ENCODE assay signal across 8 cellular contexts in the genomic region with DNA sequence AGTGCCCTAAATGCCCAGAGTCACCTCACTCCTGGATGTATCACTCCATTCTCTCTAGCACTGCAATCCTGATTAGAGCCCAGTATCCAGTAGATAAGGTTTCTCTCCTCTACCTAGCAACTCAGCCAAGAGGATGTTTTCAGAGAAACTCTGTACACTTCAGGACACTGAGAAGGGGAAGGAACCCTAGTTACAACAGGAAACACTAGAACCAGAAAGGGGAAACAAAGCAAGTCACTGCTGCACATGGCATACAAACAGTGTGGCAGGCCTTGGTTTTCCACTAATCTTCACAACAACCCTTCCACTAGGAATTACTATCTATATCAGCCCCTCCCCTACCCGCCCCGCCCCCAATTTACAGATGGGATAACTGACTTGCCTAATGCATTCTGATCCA. TPM values are rescaled to one million over a fixed set of nuclear protein-coding genes. Genes with fewer than 3 reads are reported as not detected.
DNase-seq lines count a peak whose midpoint lies in the region; ATAC-seq and TF ChIP-seq lines count a peak whose summit lies in the region.

No MANE protein-coding gene starts in this region.

- POLR2A ChIA-PET in Caco-2 (lab: Charles Lee) = no interaction called here
- POLR2A ChIA-PET in activated CD8-positive, alpha-beta T cell treated with anti-CD3 and anti-CD28 coated beads, Interleukin-2, amount 10 ng/mL, durations not matched to agents 7 days and 5 days (lab: Charles Lee) = no interaction called here
- POLR2A ChIA-PET in naive thymus-derived CD4-positive, alpha-beta T cell (lab: Charles Lee) = no interaction called here

- CTCF ChIA-PET in Caco-2 (lab: Charles Lee) = no interaction called here
- CTCF ChIA-PET in activated CD8-positive, alpha-beta T cell treated with anti-CD3 and anti-CD28 coated beads, Interleukin-2, amount 10 ng/mL, durations not matched to agents 7 days and 5 days (lab: Charles Lee) = interaction anchor here (1.3 kb wide), 1 partner anchor 119 kb away, joined by 3 read pairs; no protein-coding TSS in a partner anchor
- CTCF ChIA-PET in naive thymus-derived CD4-positive, alpha-beta T cell (lab: Charles Lee) = interaction anchor here (0.6 kb wide), 1 partner anchor 37 kb away, joined by 4 read pairs; no protein-coding TSS in a partner anchor

- BruUV-seq in Caco-2 (replicated peaks; lab: Mats Ljungman, UMichigan) = no TSS peak

- intact Hi-C loops in Caco-2 (cut with micrococcal nuclease; ENCODE audit: unreplicated experiment) = no loop called here
- intact Hi-C loops in naive thymus-derived CD4-positive, alpha-beta T cell (cut with micrococcal nuclease) = loop anchor here (5.0 to 10.0 kb wide), 4 partner anchors 204 to 1552 kb away; a partner anchor contains a TSS

- no peaks in the 10 kb centered on the region for H3K9me3 Mint-ChIP-seq in Caco-2 (ENCODE audit: unreplicated experiment)
- H3K9me3 Mint-ChIP-seq in activated CD8-positive, alpha-beta T cell treated with anti-CD3 and anti-CD28 coated beads, Interleukin-2, amount 10 ng/mL, durations not matched to agents 7 days and 5 days (ENCODE audit: insufficient read depth) = no peaks in the 10 kb centered on the region
- peaks cover 0 to 7% (median 0%) of the 10 kb centered on the region in 11 donors for H3K9me3 Mint-ChIP-seq in naive thymus-derived CD4-positive, alpha-beta T cell

- ATAC-seq in activated CD8-positive, alpha-beta T cell treated with anti-CD3 and anti-CD28 coated beads, Interleukin-2, amount 10 ng/mL, durations not matched to agents 7 days and 5 days = no peak
- no peak for ATAC-seq in naive thymus-derived CD4-positive, alpha-beta T cell
- no peak for ATAC-seq in omental fat pad (ENCODE audit: low FRiP score)

- H3K36me3 Mint-ChIP-seq in Caco-2 (ENCODE audit: insufficient read depth, unreplicated experiment) = peaks cover 11% of the 10 kb centered on the region
- peaks cover 11% of the 10 kb centered on the region for H3K36me3 Mint-ChIP-seq in activated CD8-positive, alpha-beta T cell treated with anti-CD3 and anti-CD28 coated beads, Interleukin-2, amount 10 ng/mL, durations not matched to agents 7 days and 5 days (ENCODE audit: low read depth)
- H3K36me3 Mint-ChIP-seq in naive thymus-derived CD4-positive, alpha-beta T cell = peaks cover 0 to 18% (median 8%) of the 10 kb centered on the region in 5 donors

- no peaks in the 10 kb centered on the region for H3K27me3 ChIP-seq in Caco-2 (replicated peaks; ENCODE audit: control insufficient read depth, insufficient read depth, low read length)
- no peaks in the 10 kb centered on the region for H3K27me3 ChIP-seq in naive thymus-derived CD4-positive, alpha-beta T cell (ENCODE audit: control insufficient read depth in 2 of 2, insufficient read depth in 2 of 2, low read length in 2 of 2)

- H3K36me3 ChIP-seq in Caco-2 (ENCODE audit: control insufficient read depth, insufficient read depth, low read length) = no peaks in the 10 kb centered on the region
- peaks cover 0 to 16% (median 7%) of the 10 kb centered on the region in 3 experiments for H3K36me3 ChIP-seq in naive thymus-derived CD4-positive, alpha-beta T cell (ENCODE audit: control insufficient read depth in 2 of 3, insufficient read depth in 3 of 3, low read length in 3 of 3)

- 0 out of 2 replicates have a peak, but pooled peaks cover 3% of the 10 kb centered on the region for H3K4me1 ChIP-seq in Caco-2
- H3K4me1 ChIP-seq in naive thymus-derived CD4-positive, alpha-beta T cell (ENCODE audit: control insufficient read depth in 2 of 2, insufficient read depth in 2 of 2, low read length in 2 of 2) = peaks cover 22% of the 10 kb centered on the region in 2 donors

- H3K4me3 ChIP-seq in Caco-2 (ENCODE audit: low read depth, low read length) = no peak overlapping the region
- no peak overlapping the region for H3K4me3 ChIP-seq in naive thymus-derived CD4-positive, alpha-beta T cell (ENCODE audit: low read length)

- in situ Hi-C loops in KBM-7 (cut with MboI; ENCODE audit: low pct_unique_long_range_greater_than_20kb, low sequenced_read_pairs) = no loop called here

- no peak overlapping the region for H3K27ac ChIP-seq in naive thymus-derived CD4-positive, alpha-beta T cell (ENCODE audit: low read depth, low read length)

- DNase-seq in Caco-2 = no peak
- DNase-seq in KBM-7 = peak; percentile 74
- DNase-seq in activated CD8-positive, alpha-beta T cell treated with anti-CD3 and anti-CD28 coated beads, Interleukin-2, amount 10 ng/mL, durations not matched to agents 7 days and 5 days = no peak
- no peak for DNase-seq in naive thymus-derived CD4-positive, alpha-beta T cell
- no peak for DNase-seq in GM19238 (ENCODE audit: insufficient read length, low spot score)
- no peak for DNase-seq in NCI-H1105 (lab: John Stamatoyannopoulos, UW)
- DNase-seq in omental fat pad (ENCODE audit: low spot score) = no peak
- DNase-seq in effector CD4-positive, alpha-beta T cell = no peak

- no peak overlapping the region for H3K27ac Mint-ChIP-seq in Caco-2 (ENCODE audit: unreplicated experiment)
- H3K27ac Mint-ChIP-seq in activated CD8-positive, alpha-beta T cell treated with anti-CD3 and anti-CD28 coated beads, Interleukin-2, amount 10 ng/mL, durations not matched to agents 7 days and 5 days = no peak overlapping the region
- H3K27ac Mint-ChIP-seq in naive thymus-derived CD4-positive, alpha-beta T cell = peak overlapping the region in 7 of 9 donors; percentile 20 to 91 (median 61)

- H3K27me3 Mint-ChIP-seq in Caco-2 (ENCODE audit: insufficient read depth, unreplicated experiment) = no peaks in the 10 kb centered on the region
- H3K27me3 Mint-ChIP-seq in activated CD8-positive, alpha-beta T cell treated with anti-CD3 and anti-CD28 coated beads, Interleukin-2, amount 10 ng/mL, durations not matched to agents 7 days and 5 days (ENCODE audit: low read depth) = no peaks in the 10 kb centered on the region
- H3K27me3 Mint-ChIP-seq in naive thymus-derived CD4-positive, alpha-beta T cell = no peaks in the 10 kb centered on the region

- TF ChIP-seq CTCF in Caco-2 (IDR thresholded peaks at IDR 0.05; ENCODE audit: insufficient read depth in 1 of 2, low read depth in 1 of 2, low read length in 1 of 2, severe bottlenecking in 1 of 2, unreplicated experiment in 1 of 2) (no peak), omental fat pad (IDR thresholded peaks at IDR 0.05) (no peak)

- peak overlapping the region; percentile 24 for H3K4me3 Mint-ChIP-seq in Caco-2 (ENCODE audit: unreplicated experiment)
- H3K4me3 Mint-ChIP-seq in activated CD8-positive, alpha-beta T cell treated with anti-CD3 and anti-CD28 coated beads, Interleukin-2, amount 10 ng/mL, durations not matched to agents 7 days and 5 days = peak overlapping the region; percentile 91
- H3K4me3 Mint-ChIP-seq in naive thymus-derived CD4-positive, alpha-beta T cell = peak overlapping the region; percentile 61 to 98 (median 94)

- no peaks in the 10 kb centered on the region for H3K9me3 ChIP-seq in Caco-2
- no peaks in the 10 kb centered on the region for H3K9me3 ChIP-seq in naive thymus-derived CD4-positive, alpha-beta T cell (ENCODE audit: control insufficient read depth in 2 of 3, low read length in 3 of 3)

- no peaks in the 10 kb centered on the region for H3K4me1 Mint-ChIP-seq in Caco-2 (ENCODE audit: low read depth, unreplicated experiment)
- H3K4me1 Mint-ChIP-seq in activated CD8-positive, alpha-beta T cell treated with anti-CD3 and anti-CD28 coated beads, Interleukin-2, amount 10 ng/mL, durations not matched to agents 7 days and 5 days (ENCODE audit: low read depth) = peaks cover 34% of the 10 kb centered on the region
- H3K4me1 Mint-ChIP-seq in naive thymus-derived CD4-positive, alpha-beta T cell = peaks cover 20 to 73% (median 59%) of the 10 kb centered on the region in 7 donors

RNA-seq across cellular contexts. Expression of a gene that starts 1.6 kb away (rescaled TPM):
- total RNA-seq in Caco-2 (2022) (63.7 and 68.7 TPM in 2 replicates), omental fat pad (10 to 100 TPM; 25.4 to 57.6 (median 44.0) TPM)
- total RNA-seq in activated CD8-positive, alpha-beta T cell treated with anti-CD3 and anti-CD28 coated beads, Interleukin-2, amount 10 ng/mL, durations not matched to agents 7 days and 5 days = 10 to 100 TPM; 45.4 to 49.4 TPM
- total RNA-seq in naive thymus-derived CD4-positive, alpha-beta T cell = 10 to 100 TPM; 56.6 to 69.6 (median 63.0) TPM
- 100 to 1,000 TPM; 114 to 122 TPM for polyA plus RNA-seq in naive thymus-derived CD4-positive, alpha-beta T cell

Comparison
In these comparisons a context has a peak if more than half of its experiments do, and no peak if none do; other contexts are left out.
1. H3K27ac Mint-ChIP-seq: peak in naive thymus-derived CD4-positive, alpha-beta T cell (7 of 9); none in Caco-2 (single experiment) and activated CD8-positive, alpha-beta T cell treated with anti-CD3 and anti-CD28 coated beads, Interleukin-2, amount 10 ng/mL, durations not matched to agents 7 days and 5 days (single experiment).
2. H3K4me3 Mint-ChIP-seq: peak in every context shown above with its lines; median percentile 94 in naive thymus-derived CD4-positive, alpha-beta T cell; 91 in activated CD8-positive, alpha-beta T cell treated with anti-CD3 and anti-CD28 coated beads, Interleukin-2, amount 10 ng/mL, durations not matched to agents 7 days and 5 days; 24 in Caco-2.